20 cellular contexts compared by ENCODE assay signal in the genomic region with DNA sequence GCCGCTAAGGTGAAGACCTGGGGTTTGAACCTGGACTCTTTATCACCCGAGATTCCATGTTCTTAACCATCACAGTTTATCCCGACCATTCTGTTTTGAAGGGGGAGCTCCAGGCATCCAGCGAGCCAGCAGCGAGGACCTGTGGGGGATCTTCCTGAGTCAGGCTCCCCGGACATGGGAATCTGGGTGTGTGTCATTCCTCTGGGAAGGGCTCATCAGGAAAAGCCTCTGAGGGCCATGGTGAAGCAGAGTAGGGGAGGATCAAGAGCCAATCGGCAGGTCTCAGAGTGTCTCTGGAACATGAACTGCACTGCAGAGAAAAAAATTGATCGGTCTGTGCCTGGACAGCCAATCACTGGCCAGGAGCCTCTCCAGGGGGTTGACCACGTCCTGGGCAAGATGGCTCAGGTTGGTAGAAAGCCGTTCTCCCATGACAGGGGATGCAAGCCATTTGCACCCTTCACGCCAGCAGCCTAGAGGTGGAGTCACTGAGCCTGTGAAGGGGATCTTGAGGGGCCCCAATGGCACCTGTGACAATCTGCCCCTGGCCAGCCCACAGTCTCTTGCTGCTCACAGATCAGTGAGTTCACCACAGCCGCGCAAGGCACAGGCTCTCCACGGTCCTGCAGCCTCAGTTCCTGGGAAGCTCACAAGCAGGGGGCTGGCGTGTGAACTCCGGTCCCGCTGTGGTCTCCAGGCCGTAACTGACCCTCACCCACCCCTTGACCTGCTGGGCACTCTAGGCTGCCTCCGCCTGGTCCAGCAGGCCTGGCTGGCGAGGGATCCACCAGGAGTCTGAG. TPM values are rescaled to one million over a fixed set of nuclear protein-coding genes. Genes with fewer than 3 reads are reported as not detected.
"Had no signal": no experiment of that assay in that cellular context is flagged by ENCODE, and none has a peak within 500 bp of the region (broad histone marks: within the 10 kb centered on the region; RNA-seq: fewer than 3 reads in every experiment).

No MANE protein-coding gene starts in this region.

- H3K4me1 ChIP-seq: breast epithelium, suprapubic skin had no signal

- FAIRE-seq: frontal cortex had no signal

- H3K36me3 ChIP-seq: breast epithelium, ovary, suprapubic skin had no signal

- H3K27ac ChIP-seq: breast epithelium, ovary, SK-N-MC, suprapubic skin had no signal

- H3K9me3 ChIP-seq: ovary, suprapubic skin had no signal

- H3K27me3 ChIP-seq: ovary had no signal

- DNase-seq: activated CD4-positive, alpha-beta T cell treated with anti-CD3 and anti-CD28 coated beads for 1 hour; activated CD4-positive, alpha-beta T cell treated with anti-CD3 and anti-CD28 coated beads, Interleukin-2, amount 50 U/mL, for 48 hours; endodermal cell; immature natural killer cell; ovary; T1000 had no signal

- ATAC-seq: T-cell had no signal

- H3K4me3 ChIP-seq: breast epithelium, ovary, SK-N-MC, suprapubic skin had no signal

RNA-seq across cellular contexts. Expression of a gene that starts 20.4 kb away (rescaled TPM):
- total RNA-seq: aorta, breast epithelium, cerebellum, dermis microvascular lymphatic vessel endothelial cell, endodermal cell, epithelial cell of proximal tubule, frontal cortex, lower leg skin, mesothelial cell of epicardium, neural crest cell, ovary, skeletal muscle tissue, suprapubic skin, T-cell, ureter had no signal
- polyA plus RNA-seq: aorta, immature natural killer cell, ovary had no signal
